Comparison of ENCODE assay signal across 12 cellular contexts in genomic region chr11:119691701-119692546, GRCh38. TPM values are rescaled to one million over a fixed set of nuclear protein-coding genes. Genes with fewer than 3 reads are reported as not detected.
DNase-seq lines count a peak whose midpoint lies in the region; ATAC-seq and TF ChIP-seq lines count a peak whose summit lies in the region.
"Had no signal": no experiment of that assay in that cellular context is flagged by ENCODE, and none has a peak within 500 bp of the region (broad histone marks: within the 10 kb centered on the region; RNA-seq: fewer than 3 reads in every experiment).

No MANE protein-coding gene starts in this region.

- no peaks in the 10 kb centered on the region for H3K27me3 ChIP-seq in KMS-11 (ENCODE audit: insufficient read depth, low read depth)
- no peaks in the 10 kb centered on the region for H3K27me3 ChIP-seq in suprapubic skin
- H3K27me3 ChIP-seq in brain microvascular endothelial cell (replicated peaks), result no peaks in the 10 kb centered on the region

- no peaks in the 10 kb centered on the region for H3K9me3 ChIP-seq in suprapubic skin
- H3K9me3 ChIP-seq: lower lobe of right lung had no signal

- H3K27ac ChIP-seq in KMS-11, result no peak overlapping the region
- H3K27ac ChIP-seq in suprapubic skin, result peak overlapping the region; percentile 91
- no peak overlapping the region for H3K27ac ChIP-seq in brain microvascular endothelial cell
- H3K27ac ChIP-seq: lower lobe of right lung had no signal

- TF ChIP-seq CTCF in KMS-11 (conservative IDR thresholded peaks at IDR 0.05; ENCODE audit: low read depth, low read length) (no peak), epithelial cell of esophagus (IDR thresholded peaks at IDR 0.05; ENCODE audit: insufficient read depth, low read depth, low read length, missing control alignments) (no peak), suprapubic skin (IDR thresholded peaks at IDR 0.05) (no peak), brain microvascular endothelial cell (IDR thresholded peaks at IDR 0.05; ENCODE audit: low read depth, low read length, missing control alignments) (no peak)

- H3K4me2 ChIP-seq in KMS-11, result peak overlapping the region; percentile 41; the same call in 1 of the 2 replicates

- peaks cover 62% of the 10 kb centered on the region for H3K4me1 ChIP-seq in KMS-11 (ENCODE audit: low read depth, poor library complexity, severe bottlenecking)
- H3K4me1 ChIP-seq in suprapubic skin, result peaks cover 95% of the 10 kb centered on the region

- no peak for TF ChIP-seq POLR2A in suprapubic skin (IDR thresholded peaks at IDR 0.05)

- H2AFZ ChIP-seq in KMS-11 (ENCODE audit: low read depth), result no peak overlapping the region

- in situ Hi-C loops in brain microvascular endothelial cell (cut with HindIII; ENCODE audit: low pct_ligation_motif_present, low sequenced_read_pairs), result no loop called here

- DNase-seq in NCI-H526 treated with DMSO at 0.1 percent for 48 hours (lab: John Stamatoyannopoulos, UW) (peak; percentile 84), epithelial cell of esophagus (ENCODE audit: low read depth) (peak; percentile 100), suprapubic skin (ENCODE audit: low spot score in 2 of 2) (no peak), NCI-H146 (lab: John Stamatoyannopoulos, UW) (no peak), brain microvascular endothelial cell (no peak)
- DNase-seq: activated CD4-positive, alpha-beta T cell treated with anti-CD3 and anti-CD28 coated beads for 4 hours; activated T-cell treated with anti-CD3 and anti-CD28 coated beads, Interleukin-2, amount 50 U/mL, for 24 hours; lower lobe of right lung; NCI-H2081; SIG-M5 had no signal

- H3K9ac ChIP-seq in KMS-11, result no peak overlapping the region

- TF ChIP-seq EP300 in suprapubic skin (IDR thresholded peaks at IDR 0.05), result no peak

- H3K4me3 ChIP-seq in KMS-11 (IDR thresholded peaks at IDR 0.05; ENCODE audit: insufficient read depth, low read depth, low read length) (no peak overlapping the region), epithelial cell of esophagus (ENCODE audit: low read length) (no peak overlapping the region), suprapubic skin (no peak overlapping the region), brain microvascular endothelial cell (ENCODE audit: low read depth, low read length) (no peak overlapping the region)
- H3K4me3 ChIP-seq: lower lobe of right lung had no signal

- WGBS in suprapubic skin, result 38% methylated on average over 16 of the region's 27 CpGs

- H3K79me2 ChIP-seq in KMS-11 (ENCODE audit: insufficient read depth, low read depth), result no peaks in the 10 kb centered on the region

- H3K36me3 ChIP-seq in KMS-11 (ENCODE audit: insufficient read depth) (no peaks in the 10 kb centered on the region), suprapubic skin (no peaks in the 10 kb centered on the region), brain microvascular endothelial cell (replicated peaks) (no peaks in the 10 kb centered on the region)
- H3K36me3 ChIP-seq: lower lobe of right lung had no signal

- no peak for ATAC-seq in GM18858 (IDR thresholded peaks at IDR 0.05; ENCODE audit: unreplicated experiment)
- ATAC-seq: lower lobe of right lung had no signal

- no peaks in the 10 kb centered on the region for H4K20me1 ChIP-seq in KMS-11 (ENCODE audit: insufficient read depth)

RNA-seq across cellular contexts. Expression of gene NECTIN1, which starts 37.1 kb away (rescaled TPM):
- total RNA-seq in suprapubic skin, result 100 to 1,000 TPM; 112 to 176 (median 164) TPM

Comparison
In these comparisons a context has a peak if more than half of its experiments do, and no peak if none do; other contexts are left out.
1. DNase-seq: peak in NCI-H526 treated with DMSO at 0.1 percent for 48 hours (single experiment) and epithelial cell of esophagus (single experiment); none in suprapubic skin (0 of 2), NCI-H146 (single experiment) and brain microvascular endothelial cell (single experiment).